ENCODE assay signal across 13 cellular contexts in the genomic region with DNA sequence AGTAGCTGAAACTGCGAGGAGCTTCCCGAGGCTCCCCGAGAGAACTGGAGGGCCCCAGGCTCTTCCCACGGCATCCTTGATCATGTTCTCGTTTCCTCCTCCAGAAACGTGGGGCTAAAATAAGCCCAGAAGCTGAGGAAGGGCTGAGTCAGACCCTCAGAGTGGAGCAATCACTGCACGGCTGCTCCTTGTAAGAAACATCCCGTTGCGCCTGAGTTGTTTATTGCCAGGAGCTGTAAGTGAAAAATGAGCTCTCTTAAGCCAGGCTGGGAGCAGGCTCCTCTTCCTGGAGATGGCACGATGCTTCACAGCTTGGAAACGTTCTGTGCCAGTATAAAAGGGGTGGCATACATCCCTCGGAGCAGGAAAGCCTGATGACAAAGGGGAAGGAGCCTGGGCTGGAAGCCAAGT. TPM values are rescaled to one million over a fixed set of nuclear protein-coding genes. Genes with fewer than 3 reads are reported as not detected.
DNase-seq lines count a peak whose midpoint lies in the region; ATAC-seq and TF ChIP-seq lines count a peak whose summit lies in the region.
"Had no signal": no experiment of that assay in that cellular context is flagged by ENCODE, and none has a peak within 500 bp of the region (broad histone marks: within the 10 kb centered on the region; RNA-seq: fewer than 3 reads in every experiment).

No MANE protein-coding gene starts in this region.

- dilution Hi-C loops in mammary epithelial cell (cut with HindIII; ENCODE audit: low sequenced_read_pairs), result no loop called here

- DNase-seq in AG08395 (ENCODE audit: low spot score), result peak; percentile 71
- DNase-seq in HK-2 (ENCODE audit: unreplicated experiment), result peak; percentile 40
- peak; percentile 75 for DNase-seq in mammary epithelial cell
- peak; percentile 42 for DNase-seq in kidney glomerular epithelial cell (lab: John Stamatoyannopoulos, UW)
- DNase-seq in stimulated activated effector memory CD8-positive, alpha-beta T cell treated with anti-CD3 and anti-CD28 coated beads, Interleukin-12 subunit alpha, Interleukin-12 subunit beta, amount 100 ng/mL, for 72 hours (ENCODE audit: low spot score in 2 of 2), result no peak
- DNase-seq in DMS114 treated with DMSO at 0.1 percent for 48 hours (lab: John Stamatoyannopoulos, UW; ENCODE audit: unreplicated experiment), result no peak
- DNase-seq: activated CD8-positive, alpha-beta memory T cell treated with anti-CD3 and anti-CD28 coated beads, Interleukin-2, amount 50 U/mL, for 48 hours; amniotic stem cell; NCI-H1436 treated with DMSO at 0.1 percent for 48 hours had no signal

- in situ Hi-C loops in mammary epithelial cell (cut with MboI; ENCODE audit: low sequenced_read_pairs in 2 of 2), result no loop called here

- H3K4me3 Mint-ChIP-seq in stimulated activated effector memory CD8-positive, alpha-beta T cell treated with anti-CD3 and anti-CD28 coated beads, Interleukin-12 subunit alpha, Interleukin-12 subunit beta, amount 100 ng/mL, for 72 hours, result no peak overlapping the region

- H4K20me1 ChIP-seq in mammary epithelial cell (ENCODE audit: insufficient read depth, low read length), result no peaks in the 10 kb centered on the region

- no peaks in the 10 kb centered on the region for H3K9me3 ChIP-seq in mammary epithelial cell (replicated peaks; ENCODE audit: insufficient read depth, low read length)

- no peak for TF ChIP-seq CTCF in mammary epithelial cell (conservative IDR thresholded peaks at IDR 0.05 in 1 of 2, IDR thresholded peaks at IDR 0.05 in 1 of 2; ENCODE audit: extremely low read depth in 1 of 2, insufficient read depth in 1 of 2, low read depth in 1 of 2, low read length in 2 of 2)

- intact Hi-C loops in mammary epithelial cell (cut with micrococcal nuclease), result no loop called here

- H3K27ac Mint-ChIP-seq in stimulated activated effector memory CD8-positive, alpha-beta T cell treated with anti-CD3 and anti-CD28 coated beads, Interleukin-12 subunit alpha, Interleukin-12 subunit beta, amount 100 ng/mL, for 72 hours, result no peak overlapping the region

- no peak overlapping the region for H3K27ac ChIP-seq in mammary epithelial cell (ENCODE audit: insufficient read depth, low read depth, low read length)

- H3K9ac ChIP-seq in mammary epithelial cell (ENCODE audit: insufficient read depth, low read length), result no peak overlapping the region

- H3K79me2 ChIP-seq in mammary epithelial cell (ENCODE audit: insufficient read depth, low read length), result no peaks in the 10 kb centered on the region

- no peaks in the 10 kb centered on the region for H3K36me3 Mint-ChIP-seq in stimulated activated effector memory CD8-positive, alpha-beta T cell treated with anti-CD3 and anti-CD28 coated beads, Interleukin-12 subunit alpha, Interleukin-12 subunit beta, amount 100 ng/mL, for 72 hours

- CTCF ChIA-PET in mammary epithelial cell (lab: Charles Lee; ENCODE audit: low non-redundant PET), result no interaction called here

- peaks cover 13% of the 10 kb centered on the region for H3K4me1 ChIP-seq in mammary epithelial cell (ENCODE audit: insufficient read depth, low read length)

- peak overlapping the region; percentile 31 for H2AFZ ChIP-seq in mammary epithelial cell (ENCODE audit: low read depth, low read length)

- no peaks in the 10 kb centered on the region for H3K9me3 Mint-ChIP-seq in stimulated activated effector memory CD8-positive, alpha-beta T cell treated with anti-CD3 and anti-CD28 coated beads, Interleukin-12 subunit alpha, Interleukin-12 subunit beta, amount 100 ng/mL, for 72 hours

- H3K36me3 ChIP-seq in mammary epithelial cell (ENCODE audit: insufficient read depth, low read length), result no peaks in the 10 kb centered on the region

- no peaks in the 10 kb centered on the region for H3K4me1 Mint-ChIP-seq in stimulated activated effector memory CD8-positive, alpha-beta T cell treated with anti-CD3 and anti-CD28 coated beads, Interleukin-12 subunit alpha, Interleukin-12 subunit beta, amount 100 ng/mL, for 72 hours

- ATAC-seq in stimulated activated effector memory CD8-positive, alpha-beta T cell treated with anti-CD3 and anti-CD28 coated beads, Interleukin-12 subunit alpha, Interleukin-12 subunit beta, amount 100 ng/mL, for 72 hours, result no peak
- ATAC-seq in GM21526 (IDR thresholded peaks at IDR 0.05; ENCODE audit: low FRiP score, unreplicated experiment), result no peak
- ATAC-seq in GM21619 (IDR thresholded peaks at IDR 0.05; ENCODE audit: unreplicated experiment), result no peak

- H3K4me3 ChIP-seq in mammary epithelial cell (replicated peaks in 1 of 3; ENCODE audit: insufficient read depth in 1 of 3, low read depth in 2 of 3, low read length in 3 of 3), result no peak overlapping the region

- 1% methylated on average over 11 of the region's 12 CpGs for WGBS in mammary epithelial cell (ENCODE audit: low coverage, missing lambda C conversion rate)

- H3K27me3 ChIP-seq in mammary epithelial cell (ENCODE audit: insufficient read depth, low read length), result no peaks in the 10 kb centered on the region

- peak overlapping the region; percentile 12 for H3K4me2 ChIP-seq in mammary epithelial cell (ENCODE audit: insufficient read depth, low read depth, low read length)

- no TSS peak for BruUV-seq in mammary epithelial cell (replicated peaks; lab: Mats Ljungman, UMichigan)

RNA-seq across cellular contexts. Expression of gene SYN3, which starts 47.3 kb away (rescaled TPM):
- not detected for total RNA-seq in mammary epithelial cell
- polyA plus RNA-seq in mammary epithelial cell, result not detected
- not detected for polyA minus RNA-seq in mammary epithelial cell
- total RNA-seq: mononuclear cell had no signal
- polyA plus RNA-seq: AG04450 had no signal

Comparison
In these comparisons a context has a peak if more than half of its experiments do, and no peak if none do; other contexts are left out.
1. DNase-seq: peak in AG08395 (single experiment), HK-2 (single experiment), mammary epithelial cell (single experiment) and kidney glomerular epithelial cell (single experiment); none in stimulated activated effector memory CD8-positive, alpha-beta T cell treated with anti-CD3 and anti-CD28 coated beads, Interleukin-12 subunit alpha, Interleukin-12 subunit beta, amount 100 ng/mL, for 72 hours (0 of 2) and DMS114 treated with DMSO at 0.1 percent for 48 hours (single experiment).